ENCODE assay signal across 1 cellular context in genomic region chr5:173143567-173143966, GRCh38.
TF ChIP-seq lines count a peak whose summit lies in the region.

No MANE protein-coding gene starts in this region.

TF ChIP-seq in GM12878, 131 proteins besides CTCF, POLR2A, EP300 and RAD21:
- TF ChIP-seq SUPT20H (IDR thresholded peaks at IDR 0.05; ENCODE audit: borderline replicate concordance, control insufficient read depth, low read depth, low read length) (no peak), EED (IDR thresholded peaks at IDR 0.05; ENCODE audit: low read depth) (no peak), RBBP5 (conservative IDR thresholded peaks at IDR 0.05) (no peak), ELK1 (IDR thresholded peaks at IDR 0.05; ENCODE audit: low read depth, low read length) (no peak), MTA2 (IDR thresholded peaks at IDR 0.05; ENCODE audit: low read depth) (no peak), ZBTB33 (IDR thresholded peaks at IDR 0.05) (no peak)
